Comparison of ENCODE assay signal across 8 cellular contexts in genomic region chr6:165662041-165662491, GRCh38. TPM values are rescaled to one million over a fixed set of nuclear protein-coding genes. Genes with fewer than 3 reads are reported as not detected.
A peak's percentile ranks its signal among the peaks of the same experiment; 100 is the strongest.
DNase-seq lines count a peak whose midpoint lies in the region; ATAC-seq and TF ChIP-seq lines count a peak whose summit lies in the region.

No MANE protein-coding gene starts in this region.

- CTCF ChIA-PET in PC-3 (lab: Charles Lee) = no interaction called here

- no peaks in the 10 kb centered on the region for H3K36me3 ChIP-seq in PC-3 (ENCODE audit: low read depth, low read length)
- H3K36me3 ChIP-seq in left ventricle myocardium inferior = no peaks in the 10 kb centered on the region

- H3K27ac ChIP-seq in PC-3 (ENCODE audit: low read length) (no peak overlapping the region), left ventricle myocardium inferior (replicated peaks) (peak overlapping the region; percentile 97)

- H3K27ac Mint-ChIP-seq in activated T-helper 17 cell treated with anti-CD3 and anti-CD28 coated beads, Interleukin-2, amount 50 U/mL, for 72 hours = no peak overlapping the region

- H2AFZ ChIP-seq in PC-3 (ENCODE audit: low read length) = no peak overlapping the region

- no peak for TF ChIP-seq CTCF in PC-3 (conservative IDR thresholded peaks at IDR 0.05; ENCODE audit: low read depth, low read length)
- TF ChIP-seq CTCF in left ventricle myocardium inferior (IDR thresholded peaks at IDR 0.05; ENCODE audit: borderline replicate concordance) = no peak
- TF ChIP-seq CTCF in retinal pigment epithelial cell (conservative IDR thresholded peaks at IDR 0.05; ENCODE audit: low read depth, low read length) = no peak

- H3K79me2 ChIP-seq in PC-3 (ENCODE audit: low read length) = no peaks in the 10 kb centered on the region

- H3K36me3 Mint-ChIP-seq in activated T-helper 17 cell treated with anti-CD3 and anti-CD28 coated beads, Interleukin-2, amount 50 U/mL, for 72 hours (ENCODE audit: low read depth) = no peaks in the 10 kb centered on the region

- H3K9me2 ChIP-seq in PC-3 (replicated peaks; ENCODE audit: low read length) = no peaks in the 10 kb centered on the region

- H3K4me1 Mint-ChIP-seq in activated T-helper 17 cell treated with anti-CD3 and anti-CD28 coated beads, Interleukin-2, amount 50 U/mL, for 72 hours = no peaks in the 10 kb centered on the region

- H3K9ac ChIP-seq in PC-3 (ENCODE audit: low read length) = peak overlapping the region; percentile 66

- intact Hi-C loops in PC-3 (cut with micrococcal nuclease) (loop anchor here (5.0 to 10.0 kb wide), 3 partner anchors 90 to 217 kb away; no protein-coding TSS in a partner anchor), left ventricle myocardium inferior (cut with micrococcal nuclease) (loop anchor here (10.0 kb wide), 1 partner anchor 183 kb away; no protein-coding TSS in a partner anchor)

- H3K27me3 Mint-ChIP-seq in activated T-helper 17 cell treated with anti-CD3 and anti-CD28 coated beads, Interleukin-2, amount 50 U/mL, for 72 hours = peaks cover 46% of the 10 kb centered on the region

- H3K4me1 ChIP-seq in PC-3 (ENCODE audit: insufficient read depth, low read length) (peaks cover 4% of the 10 kb centered on the region; the same call in 1 of the 2 replicates), left ventricle myocardium inferior (peaks cover 63% of the 10 kb centered on the region)

- H3K27me3 ChIP-seq in PC-3 (ENCODE audit: low read length) = peaks cover 63% of the 10 kb centered on the region
- peaks cover 34% of the 10 kb centered on the region for H3K27me3 ChIP-seq in left ventricle myocardium inferior (ENCODE audit: low read depth)

- no peaks in the 10 kb centered on the region for H4K20me1 ChIP-seq in PC-3 (ENCODE audit: low read length)

- ATAC-seq in PC-3 = no peak; the same call in 1 of the 2 replicates
- no peak for ATAC-seq in activated T-helper 17 cell treated with anti-CD3 and anti-CD28 coated beads, Interleukin-2, amount 50 U/mL, for 72 hours (replicated peaks)
- ATAC-seq in GM18502 (IDR thresholded peaks at IDR 0.05; ENCODE audit: poor library complexity, unreplicated experiment) = no peak

- no peaks in the 10 kb centered on the region for H3F3A ChIP-seq in PC-3 (ENCODE audit: low read length, unreplicated experiment)

- H3K4me3 ChIP-seq in PC-3 (ENCODE audit: low read length) (peak overlapping the region; percentile 59), left ventricle myocardium inferior (peak overlapping the region; percentile 93), retinal pigment epithelial cell (ENCODE audit: low read length) (peak overlapping the region; percentile 55)

- no peaks in the 10 kb centered on the region for H3K9me3 Mint-ChIP-seq in activated T-helper 17 cell treated with anti-CD3 and anti-CD28 coated beads, Interleukin-2, amount 50 U/mL, for 72 hours

- no peak overlapping the region for H3K4me3 Mint-ChIP-seq in activated T-helper 17 cell treated with anti-CD3 and anti-CD28 coated beads, Interleukin-2, amount 50 U/mL, for 72 hours

- POLR2A ChIA-PET in PC-3 (lab: Charles Lee; ENCODE audit: unreplicated experiment) = no interaction called here

- DNase-seq in DMS53 (lab: John Stamatoyannopoulos, UW) (peak; percentile 71), PC-3 (no peak), left ventricle myocardium inferior (peak; percentile 51), retinal pigment epithelial cell (ENCODE audit: low read depth) (no peak), SIG-M5 (lab: John Stamatoyannopoulos, UW) (no peak), Kasumi-1 (lab: John Stamatoyannopoulos, UW) (no peak)

- H3K4me2 ChIP-seq in PC-3 (ENCODE audit: low read length) = peak overlapping the region; percentile 79

- no peaks in the 10 kb centered on the region for H3K9me3 ChIP-seq in PC-3 (ENCODE audit: low read length)
- no peaks in the 10 kb centered on the region for H3K9me3 ChIP-seq in left ventricle myocardium inferior (replicated peaks)

- no TSS peak for BruUV-seq in PC-3 (replicated peaks; lab: Mats Ljungman, UMichigan)

RNA-seq across cellular contexts. Expression of gene PDE10A, which starts 1.0 kb away (rescaled TPM):
- total RNA-seq in PC-3 (2014; rRNA removed) (0.92 and 2.1 TPM in 2 replicates), left ventricle myocardium inferior (12.2 TPM)
- total RNA-seq in activated T-helper 17 cell treated with anti-CD3 and anti-CD28 coated beads, Interleukin-2, amount 50 U/mL, for 72 hours = not detected

Comparison
In these comparisons a context has a peak if more than half of its experiments do, and no peak if none do; other contexts are left out.
1. DNase-seq: peak in DMS53 (single experiment) and left ventricle myocardium inferior (single experiment); none in PC-3 (single experiment), retinal pigment epithelial cell (single experiment), SIG-M5 (single experiment) and Kasumi-1 (0 of 2).
2. Peak in every context shown above with its lines, with median percentiles within 50 percentile points of each other: H3K4me3 ChIP-seq.